ENCODE assay signal across 14 cellular contexts in genomic region chr2:54578668-54579045, GRCh38.
DNase-seq lines count a peak whose midpoint lies in the region; ATAC-seq and TF ChIP-seq lines count a peak whose summit lies in the region.
"Had no signal": no experiment of that assay in that cellular context is flagged by ENCODE, and none has a peak within 500 bp of the region (broad histone marks: within the 10 kb centered on the region; RNA-seq: fewer than 3 reads in every experiment).

No MANE protein-coding gene starts in this region.

- CTCF ChIA-PET in MCF 10A (lab: Yijun Ruan, JAX): no interaction called here
- CTCF ChIA-PET in activated CD8-positive, alpha-beta T cell treated with anti-CD3 and anti-CD28 coated beads, Interleukin-2, amount 10 ng/mL, durations not matched to agents 7 days and 5 days (lab: Charles Lee): interaction anchor here (2.5 to 8.7 kb wide), 3 partner anchors 19 to 55 kb away, joined by 8 to 57 read pairs (median 19); no protein-coding TSS in a partner anchor

- H3K4me3 Mint-ChIP-seq in MCF 10A (ENCODE audit: unreplicated experiment): no peak overlapping the region
- H3K4me3 Mint-ChIP-seq in activated CD8-positive, alpha-beta T cell treated with anti-CD3 and anti-CD28 coated beads, Interleukin-2, amount 10 ng/mL, durations not matched to agents 7 days and 5 days: no peak overlapping the region

- H3K4me3 ChIP-seq in breast epithelium (no peak overlapping the region), right lobe of liver (no peak overlapping the region), thymus (ENCODE audit: low read length) (no peak overlapping the region)
- H3K4me3 ChIP-seq: ascending aorta had no signal

- H3K27me3 Mint-ChIP-seq in MCF 10A (ENCODE audit: insufficient read depth, unreplicated experiment): no peaks in the 10 kb centered on the region
- no peaks in the 10 kb centered on the region for H3K27me3 Mint-ChIP-seq in activated CD8-positive, alpha-beta T cell treated with anti-CD3 and anti-CD28 coated beads, Interleukin-2, amount 10 ng/mL, durations not matched to agents 7 days and 5 days (ENCODE audit: low read depth)
- H3K27me3 Mint-ChIP-seq: activated CD8-positive, alpha-beta memory T cell treated with anti-CD3 and anti-CD28 coated beads, Interleukin-2, amount 10 ng/mL, durations not matched to agents 7 days and 5 days had no signal

- no peaks in the 10 kb centered on the region for H3K9me3 ChIP-seq in breast epithelium
- no peaks in the 10 kb centered on the region for H3K9me3 ChIP-seq in right lobe of liver
- H3K9me3 ChIP-seq in thymus (ENCODE audit: control insufficient read depth): no peaks in the 10 kb centered on the region
- H3K9me3 ChIP-seq: ascending aorta, neutrophil had no signal

- POLR2A ChIA-PET in MCF 10A (lab: Yijun Ruan, JAX): interaction anchor here (0.7 to 14.1 kb wide), 3 partner anchors 10 to 17 kb away, joined by 3 to 427 read pairs (median 7); no protein-coding TSS in a partner anchor
- POLR2A ChIA-PET in activated CD8-positive, alpha-beta T cell treated with anti-CD3 and anti-CD28 coated beads, Interleukin-2, amount 10 ng/mL, durations not matched to agents 7 days and 5 days (lab: Charles Lee): interaction anchor here (0.9 to 4.6 kb wide), 2 partner anchors 19 to 20 kb away, joined by 3 to 49 read pairs; no protein-coding TSS in a partner anchor

- H3K4me1 Mint-ChIP-seq in MCF 10A (ENCODE audit: insufficient read depth, unreplicated experiment): peaks cover 55% of the 10 kb centered on the region
- H3K4me1 Mint-ChIP-seq in activated CD8-positive, alpha-beta T cell treated with anti-CD3 and anti-CD28 coated beads, Interleukin-2, amount 10 ng/mL, durations not matched to agents 7 days and 5 days (ENCODE audit: low read depth): peaks cover 97% of the 10 kb centered on the region

- H3K27me3 ChIP-seq in breast epithelium: no peaks in the 10 kb centered on the region
- no peaks in the 10 kb centered on the region for H3K27me3 ChIP-seq in right lobe of liver
- H3K27me3 ChIP-seq in thymus (ENCODE audit: control insufficient read depth, insufficient read depth): no peaks in the 10 kb centered on the region
- H3K27me3 ChIP-seq: ascending aorta, neutrophil had no signal

- DNase-seq in breast epithelium (ENCODE audit: low spot score in 2 of 2) (no peak), MCF 10A (ENCODE audit: unreplicated experiment) (no peak), right lobe of liver (no peak), NCI-H748 treated with DMSO at 0.1 percent for 48 hours (lab: John Stamatoyannopoulos, UW) (no peak), NCI-H2081 treated with DMSO at 0.1 percent for 48 hours (lab: John Stamatoyannopoulos, UW) (no peak)
- DNase-seq in activated CD8-positive, alpha-beta T cell treated with anti-CD3 and anti-CD28 coated beads, Interleukin-2, amount 10 ng/mL, durations not matched to agents 7 days and 5 days: no peak
- no peak for DNase-seq in activated CD4-positive, CD25-positive, alpha-beta regulatory T cell (lab: John Stamatoyannopoulos, UW)
- DNase-seq: activated CD8-positive, alpha-beta memory T cell treated with anti-CD3 and anti-CD28 coated beads, Interleukin-2, amount 10 ng/mL, durations not matched to agents 7 days and 5 days; effector CD8-positive, alpha-beta T cell; EL; left colon had no signal

- TF ChIP-seq POLR2A in breast epithelium (IDR thresholded peaks at IDR 0.05): no peak
- TF ChIP-seq POLR2A in right lobe of liver (IDR thresholded peaks at IDR 0.05): no peak

- no peak overlapping the region for H3K27ac Mint-ChIP-seq in MCF 10A (ENCODE audit: low read depth, unreplicated experiment)
- peak overlapping the region; percentile 44 for H3K27ac Mint-ChIP-seq in activated CD8-positive, alpha-beta T cell treated with anti-CD3 and anti-CD28 coated beads, Interleukin-2, amount 10 ng/mL, durations not matched to agents 7 days and 5 days

- intact Hi-C loops in breast epithelium (cut with DNase I; ENCODE audit: low total_unique reads): no loop called here
- intact Hi-C loops in MCF 10A (cut with micrococcal nuclease): no loop called here
- intact Hi-C loops in right lobe of liver (cut with DNase I): loop anchor here in 1 of 2 donors (10.0 kb wide), 1 partner anchor 46 kb away; no protein-coding TSS in a partner anchor

- no peak for ATAC-seq in activated CD8-positive, alpha-beta T cell treated with anti-CD3 and anti-CD28 coated beads, Interleukin-2, amount 10 ng/mL, durations not matched to agents 7 days and 5 days
- ATAC-seq in right lobe of liver: no peak
- ATAC-seq: activated CD8-positive, alpha-beta memory T cell treated with anti-CD3 and anti-CD28 coated beads, Interleukin-2, amount 10 ng/mL, durations not matched to agents 7 days and 5 days had no signal

- H3K36me3 Mint-ChIP-seq in MCF 10A (ENCODE audit: insufficient read depth, unreplicated experiment): peaks cover 10% of the 10 kb centered on the region
- H3K36me3 Mint-ChIP-seq in activated CD8-positive, alpha-beta T cell treated with anti-CD3 and anti-CD28 coated beads, Interleukin-2, amount 10 ng/mL, durations not matched to agents 7 days and 5 days (ENCODE audit: low read depth): peaks cover 46% of the 10 kb centered on the region

- H3K4me1 ChIP-seq in breast epithelium (peaks cover 0 to 25% of the 10 kb centered on the region in 2 donors), right lobe of liver (peaks cover 0 to 64% (median 30%) of the 10 kb centered on the region in 4 donors), thymus (ENCODE audit: control insufficient read depth, insufficient read depth, low read length) (peaks cover 52% of the 10 kb centered on the region)

- no peak for TF ChIP-seq CTCF in breast epithelium (IDR thresholded peaks at IDR 0.05)
- TF ChIP-seq CTCF in MCF 10A (IDR thresholded peaks at IDR 0.05; ENCODE audit: unreplicated experiment): no peak
- TF ChIP-seq CTCF in right lobe of liver (IDR thresholded peaks at IDR 0.05): no peak

- H3K36me3 ChIP-seq in breast epithelium (no peaks in the 10 kb centered on the region), right lobe of liver (no peaks in the 10 kb centered on the region), thymus (ENCODE audit: control insufficient read depth, insufficient read depth) (no peaks in the 10 kb centered on the region)
- H3K36me3 ChIP-seq: ascending aorta, neutrophil had no signal

- BruUV-seq in MCF 10A (replicated peaks; lab: Mats Ljungman, UMichigan): no TSS peak

- no peaks in the 10 kb centered on the region for H3K9me3 Mint-ChIP-seq in MCF 10A (ENCODE audit: unreplicated experiment)
- H3K9me3 Mint-ChIP-seq in activated CD8-positive, alpha-beta T cell treated with anti-CD3 and anti-CD28 coated beads, Interleukin-2, amount 10 ng/mL, durations not matched to agents 7 days and 5 days (ENCODE audit: insufficient read depth): no peaks in the 10 kb centered on the region

- H3K27ac ChIP-seq in breast epithelium: peak overlapping the region; percentile 53 to 79
- H3K27ac ChIP-seq in right lobe of liver: peak overlapping the region in 2 of 3 donors; percentile 26 to 74
- H3K27ac ChIP-seq in thymus (ENCODE audit: low read depth): peak overlapping the region; percentile 8
- H3K27ac ChIP-seq: ascending aorta had no signal

Comparison
In these comparisons a context has a peak if more than half of its experiments do, and no peak if none do; other contexts are left out.
1. H3K27ac ChIP-seq: peak in every context shown above with its lines; median percentile 66 in breast epithelium; 50 in right lobe of liver; 8 in thymus.